8 cellular contexts compared by ENCODE assay signal in the genomic region with DNA sequence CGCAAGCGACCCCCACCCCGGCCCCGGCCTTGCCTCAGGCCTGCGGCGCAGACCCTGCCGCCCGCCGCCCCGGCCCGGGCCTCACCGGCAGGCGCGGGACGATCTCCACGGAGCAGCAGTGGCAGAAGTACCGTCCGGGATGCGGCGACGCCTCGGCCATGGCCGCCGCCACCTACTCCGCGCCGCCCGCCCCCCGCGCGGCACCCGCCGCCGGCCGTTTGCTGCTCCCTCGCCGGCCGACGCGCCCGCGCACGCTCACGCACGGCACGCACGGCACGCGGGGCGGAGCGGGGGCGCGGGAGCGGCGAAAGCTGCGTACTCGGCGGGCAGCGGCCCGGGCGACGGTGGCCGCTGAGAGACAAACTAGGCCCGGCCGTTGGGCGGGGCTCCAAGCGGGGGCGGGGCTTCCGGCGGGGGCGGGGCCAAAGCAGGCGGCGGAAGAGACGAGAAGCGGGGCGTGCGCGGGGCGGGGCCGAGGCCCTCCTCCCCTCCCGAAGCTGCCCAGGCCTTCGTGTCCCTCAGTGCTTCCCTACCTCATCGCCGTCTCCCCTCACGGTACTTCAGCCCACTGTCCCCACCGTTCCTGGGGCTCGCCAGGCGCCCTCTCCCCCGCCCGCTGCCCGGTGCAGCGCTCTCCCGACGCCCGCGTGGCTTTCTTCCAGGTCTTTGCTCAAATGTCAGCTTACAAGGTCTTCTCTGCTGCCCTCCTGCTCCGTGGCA. TPM values are rescaled to one million over a fixed set of nuclear protein-coding genes. Genes with fewer than 3 reads are reported as not detected.
DNase-seq lines count a peak whose midpoint lies in the region; ATAC-seq and TF ChIP-seq lines count a peak whose summit lies in the region.

A gene (minus strand): TSS at position 253 of the 720 bp plus-strand sequence. CDS start 93 bp downstream, at position 160.

- 1 to 2% methylated on average over 54 to 97 of the region's 97 CpGs for WGBS in esophagus, 2 donors

- peaks cover 8% of the 10 kb centered on the region for H3F3A ChIP-seq in PC-9 (ENCODE audit: insufficient read depth, low read depth)

- TF ChIP-seq CTCF in Caco-2 (IDR thresholded peaks at IDR 0.05; ENCODE audit: insufficient read depth in 1 of 2, low read depth in 1 of 2, low read length in 1 of 2, severe bottlenecking in 1 of 2, unreplicated experiment in 1 of 2) (no peak), PC-9 (conservative IDR thresholded peaks at IDR 0.05) (no peak)

- peaks cover 1% of the 10 kb centered on the region; the same call in 1 of the 2 replicates for H3K36me3 ChIP-seq in Caco-2 (ENCODE audit: control insufficient read depth, insufficient read depth, low read length)
- H3K36me3 ChIP-seq in PC-9 (ENCODE audit: low read depth) = 0 out of 2 replicates have a peak, but pooled peaks cover 4% of the 10 kb centered on the region
- peaks cover 0 to 1% of the 10 kb centered on the region in 2 donors for H3K36me3 ChIP-seq in esophagus (ENCODE audit: control insufficient read depth in 2 of 2, insufficient read depth in 2 of 2, low read length in 1 of 2)
- H3K36me3 ChIP-seq in mucosa of stomach (ENCODE audit: control insufficient read depth, insufficient read depth, low read length) = no peaks in the 10 kb centered on the region

- peak within 1 kb of the TSS; percentile 85 for H3K9ac ChIP-seq in mucosa of stomach (ENCODE audit: low read length)

- peak within 1 kb of the TSS; percentile 76 for H3K27ac Mint-ChIP-seq in Caco-2 (ENCODE audit: unreplicated experiment)
- H3K27ac Mint-ChIP-seq in activated T-cell treated with anti-CD3 and anti-CD28 coated beads, Interleukin-2, amount 50 U/mL, for 24 hours = peak within 1 kb of the TSS; percentile 98

- peak within 1 kb of the TSS; percentile 80 for H3K4me3 Mint-ChIP-seq in Caco-2 (ENCODE audit: unreplicated experiment)
- peak within 1 kb of the TSS; percentile 98 for H3K4me3 Mint-ChIP-seq in activated T-cell treated with anti-CD3 and anti-CD28 coated beads, Interleukin-2, amount 50 U/mL, for 24 hours

- no peaks in the 10 kb centered on the region for H3K9me2 ChIP-seq in PC-9 (ENCODE audit: insufficient read depth)

- intact Hi-C loops in Caco-2 (cut with micrococcal nuclease; ENCODE audit: unreplicated experiment) (loop anchor here (2.0 to 5.0 kb wide), 2 partner anchors 18 to 89 kb away; a partner anchor contains a TSS), PC-9 (cut with micrococcal nuclease; ENCODE audit: unreplicated experiment) (loop anchor here (1.0 to 10.0 kb wide), 5 partner anchors 14 to 262 kb away; a partner anchor contains a TSS)

- no peaks in the 10 kb centered on the region for H3K9me3 Mint-ChIP-seq in Caco-2 (ENCODE audit: unreplicated experiment)
- no peaks in the 10 kb centered on the region for H3K9me3 Mint-ChIP-seq in activated T-cell treated with anti-CD3 and anti-CD28 coated beads, Interleukin-2, amount 50 U/mL, for 24 hours

- peaks cover 38% of the 10 kb centered on the region for H4K20me1 ChIP-seq in PC-9 (ENCODE audit: insufficient read depth)

- BruUV-seq in Caco-2 (replicated peaks; lab: Mats Ljungman, UMichigan) = no TSS peak
- no TSS peak for BruUV-seq in PC-9 (replicated peaks; lab: Mats Ljungman, UMichigan)

- peak; percentile 43 for ATAC-seq in GM21526 (IDR thresholded peaks at IDR 0.05; ENCODE audit: low FRiP score, unreplicated experiment)

- peak within 1 kb of the TSS; percentile 61 for H3K27ac ChIP-seq in PC-9
- H3K27ac ChIP-seq in esophagus (ENCODE audit: low read depth in 2 of 2, low read length in 1 of 2) = peak within 1 kb of the TSS; percentile 94 to 97

- H3K36me3 Mint-ChIP-seq in Caco-2 (ENCODE audit: insufficient read depth, unreplicated experiment) = peaks cover 32% of the 10 kb centered on the region
- peaks cover 38% of the 10 kb centered on the region for H3K36me3 Mint-ChIP-seq in activated T-cell treated with anti-CD3 and anti-CD28 coated beads, Interleukin-2, amount 50 U/mL, for 24 hours (ENCODE audit: low read depth)

- H3K4me2 ChIP-seq in PC-9 = peak within 1 kb of the TSS; percentile 100

- H3K27me3 Mint-ChIP-seq in Caco-2 (ENCODE audit: insufficient read depth, unreplicated experiment) = no peaks in the 10 kb centered on the region
- no peaks in the 10 kb centered on the region for H3K27me3 Mint-ChIP-seq in activated T-cell treated with anti-CD3 and anti-CD28 coated beads, Interleukin-2, amount 50 U/mL, for 24 hours

- H2AFZ ChIP-seq in PC-9 = peak within 1 kb of the TSS; percentile 83

- no peaks in the 10 kb centered on the region for H3K27me3 ChIP-seq in Caco-2 (replicated peaks; ENCODE audit: control insufficient read depth, insufficient read depth, low read length)
- H3K27me3 ChIP-seq in PC-9 (ENCODE audit: insufficient read depth, low read depth) = no peaks in the 10 kb centered on the region
- no peaks in the 10 kb centered on the region for H3K27me3 ChIP-seq in esophagus (ENCODE audit: control insufficient read depth in 1 of 2, insufficient read depth in 2 of 2, low read length in 2 of 2)
- H3K27me3 ChIP-seq in mucosa of stomach (ENCODE audit: control insufficient read depth, insufficient read depth, low read length) = no peaks in the 10 kb centered on the region

- CTCF ChIA-PET in Caco-2 (lab: Charles Lee) (interaction anchor here (0.6 to 1.3 kb wide), 4 partner anchors 12 to 156 kb away, joined by 4 to 8 read pairs (median 6); no protein-coding TSS in a partner anchor), PC-9 (lab: Charles Lee) (interaction anchor here (0.7 kb wide), 1 partner anchor 582 kb away, joined by 12 read pairs; no protein-coding TSS in a partner anchor)

- H3K4me1 ChIP-seq in Caco-2 (peaks cover 27% of the 10 kb centered on the region), PC-9 (replicated peaks; ENCODE audit: insufficient read depth) (peaks cover 14% of the 10 kb centered on the region), esophagus (ENCODE audit: control insufficient read depth in 2 of 2, insufficient read depth in 2 of 2, low read length in 1 of 2) (peaks cover 22 to 40% of the 10 kb centered on the region in 2 donors), mucosa of stomach (ENCODE audit: control insufficient read depth, insufficient read depth, low read length) (peaks cover 45% of the 10 kb centered on the region)

- H3K9me3 ChIP-seq in Caco-2 (0 out of 2 replicates have a peak, but pooled peaks cover 6% of the 10 kb centered on the region), PC-9 (ENCODE audit: insufficient read depth, low read depth) (no peaks in the 10 kb centered on the region), esophagus (ENCODE audit: control insufficient read depth in 2 of 2, insufficient read depth in 1 of 2, low read depth in 1 of 2, low read length in 1 of 2) (no peaks in the 10 kb centered on the region), mucosa of stomach (ENCODE audit: control insufficient read depth, low read length) (no peaks in the 10 kb centered on the region)

- POLR2A ChIA-PET in Caco-2 (lab: Charles Lee) (interaction anchor here (1.1 to 1.4 kb wide), 3 partner anchors 16 to 89 kb away, joined by 3 to 11 read pairs (median 5); a partner anchor contains a TSS), PC-9 (lab: Charles Lee; ENCODE audit: unreplicated experiment) (interaction anchor here (0.5 to 0.7 kb wide), 4 partner anchors 14 to 191 kb away, joined by 4 to 11 read pairs (median 6); no protein-coding TSS in a partner anchor)

- no peaks in the 10 kb centered on the region for H3K4me1 Mint-ChIP-seq in Caco-2 (ENCODE audit: low read depth, unreplicated experiment)
- H3K4me1 Mint-ChIP-seq in activated T-cell treated with anti-CD3 and anti-CD28 coated beads, Interleukin-2, amount 50 U/mL, for 24 hours (ENCODE audit: low read depth) = peaks cover 47% of the 10 kb centered on the region

- peaks cover 48% of the 10 kb centered on the region for H3K79me2 ChIP-seq in PC-9 (ENCODE audit: low read depth)

- in situ Hi-C loops in KBM-7 (cut with MboI; ENCODE audit: low pct_unique_long_range_greater_than_20kb, low sequenced_read_pairs) = no loop called here

- DNase-seq in Caco-2 = peak; percentile 90 to 91
- peak; percentile 83 for DNase-seq in KBM-7
- DNase-seq in PC-9 = peak; percentile 66 to 87
- peak; percentile 95 for DNase-seq in activated T-cell treated with anti-CD3 and anti-CD28 coated beads, Interleukin-2, amount 50 U/mL, for 24 hours
- DNase-seq in stimulated activated CD8-positive, alpha-beta memory T cell treated with anti-CD3 and anti-CD28 coated beads, Interleukin-4, amount 100 ng/mL, for 48 hours = peak; percentile 94

- H3K4me3 ChIP-seq in Caco-2 (ENCODE audit: low read depth, low read length) (peak within 1 kb of the TSS; percentile 96), PC-9 (peak within 1 kb of the TSS; percentile 99), esophagus (ENCODE audit: low read depth in 1 of 2, low read length in 2 of 2) (peak within 1 kb of the TSS; percentile 98), mucosa of stomach (ENCODE audit: low read length) (peak within 1 kb of the TSS; percentile 74)

RNA-seq across cellular contexts. Expression of the gene that starts here (rescaled TPM):
- total RNA-seq in Caco-2 (2022) (74.6 and 77.9 TPM in 2 replicates), PC-9 (2021) (54.4 and 63.7 TPM in 2 replicates)
- 10 to 100 TPM; 38.4 to 61.5 TPM for polyA plus RNA-seq in esophagus

Comparison
In these comparisons a context has a peak if more than half of its experiments do, and no peak if none do; other contexts are left out.
1. Peak in every context shown above with its lines: DNase-seq, ATAC-seq, H3K4me3 ChIP-seq and H3K27ac ChIP-seq.